ENCODE assay signal across 12 cellular contexts in the genomic region with DNA sequence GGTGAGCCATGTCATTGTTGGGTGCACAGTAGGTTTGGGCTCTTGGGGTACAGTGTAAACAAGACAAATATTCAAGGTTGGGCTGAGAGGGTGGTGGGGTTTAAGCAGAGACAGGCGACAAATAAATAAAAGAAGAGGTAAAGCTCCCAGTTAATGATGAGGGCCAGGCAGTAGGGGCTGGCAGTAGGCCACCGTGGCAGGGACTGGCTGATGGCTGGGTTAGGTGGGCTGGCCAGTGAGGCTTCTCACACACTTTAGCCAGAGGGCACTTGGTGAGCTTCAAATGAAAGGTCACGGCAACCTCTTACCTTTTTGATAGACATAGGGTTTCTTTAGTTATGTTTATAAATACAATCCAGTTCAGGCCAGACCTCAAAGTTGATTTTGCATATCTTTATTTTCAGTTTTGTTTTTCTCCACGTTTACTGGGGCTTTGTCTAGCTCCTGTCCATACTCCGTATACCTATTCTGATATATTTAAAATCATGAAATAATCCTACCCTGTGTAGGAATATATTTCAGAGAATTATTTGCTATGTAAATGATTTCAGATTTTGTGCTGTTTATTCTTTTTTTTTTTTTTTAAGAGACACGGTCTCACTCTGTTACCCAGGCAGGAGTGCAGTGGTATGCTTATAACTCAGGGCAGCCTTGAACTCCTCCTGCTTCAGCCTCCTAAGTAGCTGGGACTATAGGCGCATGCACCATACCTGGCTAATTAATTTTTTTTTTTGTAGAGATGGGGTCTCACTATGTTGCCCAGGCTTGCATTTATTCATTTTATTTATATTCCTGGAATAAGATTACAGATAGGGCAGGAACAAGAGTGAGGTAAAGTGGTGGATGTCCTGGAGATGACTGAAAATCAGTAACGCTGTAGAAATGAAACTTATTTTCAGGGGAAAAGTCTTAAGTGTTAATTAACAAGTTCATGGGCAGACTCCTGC.
"Had no signal": no experiment of that assay in that cellular context is flagged by ENCODE, and none has a peak within 500 bp of the region (broad histone marks: within the 10 kb centered on the region; RNA-seq: fewer than 3 reads in every experiment).

No MANE protein-coding gene starts in this region.

- H3K4me3 ChIP-seq: dorsolateral prefrontal cortex, mucosa of descending colon had no signal

- ATAC-seq: esophagus mucosa; left lobe of liver; mucosa of descending colon; naive thymus-derived CD4-positive, alpha-beta T cell had no signal

- H3K36me3 ChIP-seq: neutrophil had no signal

- DNase-seq: activated CD4-positive, alpha-beta T cell treated with anti-CD3 and anti-CD28 coated beads for 1 hour; activated CD4-positive, alpha-beta T cell treated with anti-CD3 and anti-CD28 coated beads, Interleukin-2, amount 50 U/mL, for 4 hours; activated naive CD4-positive, alpha-beta T cell treated with anti-CD3 and anti-CD28 coated beads, Interleukin-2, amount 50 U/mL, for 16 hours; activated T-cell treated with anti-CD3 and anti-CD28 coated beads, Interleukin-2, amount 50 U/mL, for 1 hour; hippocampal formation; mucosa of descending colon; naive thymus-derived CD4-positive, alpha-beta T cell; stimulated activated naive CD4-positive, alpha-beta T cell had no signal

- H3K27ac ChIP-seq: neutrophil had no signal

- H3K9me3 ChIP-seq: mucosa of descending colon, neutrophil had no signal

- H3K27me3 ChIP-seq: dorsolateral prefrontal cortex, neutrophil had no signal
